9 cellular contexts compared by ENCODE assay signal in genomic region chrX:109774706-109775105, GRCh38. TPM values are rescaled to one million over a fixed set of nuclear protein-coding genes. Genes with fewer than 3 reads are reported as not detected.
DNase-seq lines count a peak whose midpoint lies in the region; ATAC-seq and TF ChIP-seq lines count a peak whose summit lies in the region.
"Had no signal": no experiment of that assay in that cellular context is flagged by ENCODE, and none has a peak within 500 bp of the region (broad histone marks: within the 10 kb centered on the region; RNA-seq: fewer than 3 reads in every experiment).

No MANE protein-coding gene starts in this region.

- no peaks in the 10 kb centered on the region for H4K20me1 ChIP-seq in mammary epithelial cell (ENCODE audit: insufficient read depth, low read length)

- H3K4me3 ChIP-seq in AG10803 (ENCODE audit: low read length) (no peak overlapping the region), mammary epithelial cell (replicated peaks in 1 of 3; ENCODE audit: insufficient read depth in 1 of 3, low read depth in 2 of 3, low read length in 3 of 3) (no peak overlapping the region)

- no peak overlapping the region for H3K9ac ChIP-seq in mammary epithelial cell (ENCODE audit: insufficient read depth, low read length)

- CTCF ChIA-PET in mammary epithelial cell (lab: Charles Lee; ENCODE audit: low non-redundant PET), result no interaction called here

- no peaks in the 10 kb centered on the region for H3K79me2 ChIP-seq in mammary epithelial cell (ENCODE audit: insufficient read depth, low read length)

- TF ChIP-seq CTCF in AG10803 (conservative IDR thresholded peaks at IDR 0.05; ENCODE audit: low read length), result no peak
- no peak for TF ChIP-seq CTCF in mammary epithelial cell (conservative IDR thresholded peaks at IDR 0.05 in 1 of 2, IDR thresholded peaks at IDR 0.05 in 1 of 2; ENCODE audit: extremely low read depth in 1 of 2, insufficient read depth in 1 of 2, low read depth in 1 of 2, low read length in 2 of 2)

- BruUV-seq in mammary epithelial cell (replicated peaks; lab: Mats Ljungman, UMichigan), result no TSS peak

- intact Hi-C loops in mammary epithelial cell (cut with micrococcal nuclease) (loop anchor here (5.0 kb wide), 1 partner anchor 83 kb away; no protein-coding TSS in a partner anchor), posterior cingulate gyrus (cut with DNase I) (no loop called here)

- no peak overlapping the region for H3K27ac ChIP-seq in mammary epithelial cell (ENCODE audit: insufficient read depth, low read depth, low read length)

- no peak overlapping the region for H3K4me2 ChIP-seq in mammary epithelial cell (ENCODE audit: insufficient read depth, low read depth, low read length)

- no peak overlapping the region for H2AFZ ChIP-seq in mammary epithelial cell (ENCODE audit: low read depth, low read length)

- in situ Hi-C loops in mammary epithelial cell (cut with MboI; ENCODE audit: low sequenced_read_pairs in 2 of 2), result no loop called here

- dilution Hi-C loops in mammary epithelial cell (cut with HindIII; ENCODE audit: low sequenced_read_pairs), result no loop called here

- H3K4me1 ChIP-seq in mammary epithelial cell (ENCODE audit: insufficient read depth, low read length), result peaks cover 3% of the 10 kb centered on the region

- WGBS in mammary epithelial cell (ENCODE audit: low coverage, missing lambda C conversion rate), result 52% methylated on average over 4 of the region's 5 CpGs

- DNase-seq in AG10803 (ENCODE audit: low read depth) (peak; percentile 73), mammary epithelial cell (peak; percentile 73), NCI-H1694 (lab: John Stamatoyannopoulos, UW) (no peak), posterior cingulate gyrus (no peak), SKM-1 (lab: John Stamatoyannopoulos, UW; ENCODE audit: unreplicated experiment) (no peak)
- DNase-seq in activated CD4-positive, alpha-beta T cell treated with anti-CD3 and anti-CD28 coated beads for 4 hours, result no peak
- DNase-seq: activated naive CD8-positive, alpha-beta T cell treated with anti-CD3 and anti-CD28 coated beads, Interleukin-2, amount 10 ng/mL, durations not matched to agents 7 days and 5 days had no signal

- no peaks in the 10 kb centered on the region for H3K27me3 ChIP-seq in mammary epithelial cell (ENCODE audit: insufficient read depth, low read length)

- no peaks in the 10 kb centered on the region for H3K36me3 ChIP-seq in mammary epithelial cell (ENCODE audit: insufficient read depth, low read length)

- no peaks in the 10 kb centered on the region for H3K9me3 ChIP-seq in mammary epithelial cell (replicated peaks; ENCODE audit: insufficient read depth, low read length)

- peak; percentile 95 for ATAC-seq in GM19395 (IDR thresholded peaks at IDR 0.05; ENCODE audit: unreplicated experiment)
- ATAC-seq in HG03196 (IDR thresholded peaks at IDR 0.05; ENCODE audit: unreplicated experiment), result peak; percentile 99

RNA-seq across cellular contexts. Expression of gene ACSL4, which starts 41.6 kb away (rescaled TPM):
- total RNA-seq in mammary epithelial cell, result 100 to 1,000 TPM in 1 of 2 donors, 10 to 100 TPM in 1; 99.5 to 146 TPM
- 37.5 TPM for polyA plus RNA-seq in mammary epithelial cell
- 190 TPM for polyA minus RNA-seq in mammary epithelial cell

Comparison
In these comparisons a context has a peak if more than half of its experiments do, and no peak if none do; other contexts are left out.
1. DNase-seq: peak in AG10803 (single experiment) and mammary epithelial cell (single experiment); none in NCI-H1694 (single experiment), posterior cingulate gyrus (0 of 10), activated CD4-positive, alpha-beta T cell treated with anti-CD3 and anti-CD28 coated beads for 4 hours (0 of 2) and SKM-1 (single experiment).